In the genomic region with DNA sequence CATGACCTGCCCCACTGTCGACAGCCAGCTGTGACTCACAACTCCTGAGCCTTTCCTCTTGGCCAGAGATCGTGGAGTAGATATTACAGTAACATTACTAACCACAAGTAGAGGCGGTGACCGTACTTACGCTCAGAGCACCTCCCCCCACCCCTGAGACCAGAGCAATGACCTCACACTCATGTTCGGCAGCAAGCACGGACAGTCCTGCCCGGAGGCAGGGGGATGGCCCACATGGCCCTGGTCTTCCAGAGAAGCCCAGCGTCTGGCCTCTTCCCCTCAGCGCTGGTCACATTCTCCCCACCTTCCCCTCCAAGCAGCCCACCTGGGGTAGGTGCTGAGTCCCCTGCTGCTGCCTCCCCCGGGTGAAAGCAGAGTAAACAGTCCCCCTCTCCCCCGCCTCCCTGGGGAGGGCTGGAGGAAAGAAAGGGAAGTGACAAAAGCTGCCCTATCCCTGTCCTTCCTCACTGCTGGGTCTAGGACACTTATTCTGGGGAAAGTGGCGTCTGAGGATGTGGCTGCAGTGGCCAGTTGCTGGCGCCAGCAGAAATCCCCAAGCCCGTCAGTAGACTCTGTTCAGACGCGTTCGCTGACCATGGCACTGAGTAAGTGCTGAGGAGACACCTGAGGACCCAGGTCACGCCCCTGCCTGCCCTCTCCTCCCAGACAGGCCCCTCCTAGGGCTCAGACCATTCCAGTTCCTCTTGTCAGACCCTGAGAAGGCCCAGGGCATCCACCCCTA, we compare ENCODE assay signal across 8 cellular contexts.
DNase-seq lines count a peak whose midpoint lies in the region; ATAC-seq, FAIRE-seq and TF ChIP-seq lines count a peak whose summit lies in the region.

No MANE protein-coding gene starts in this region.

- H3K27ac ChIP-seq in heart right ventricle, result peak overlapping the region; percentile 11 to 97 (median 76)
- peak overlapping the region; percentile 32 to 91 for H3K27ac ChIP-seq in small intestine (ENCODE audit: low read depth in 1 of 2, low read length in 1 of 2)

- H3K36me3 Mint-ChIP-seq in activated CD8-positive, alpha-beta T cell treated with anti-CD3 and anti-CD28 coated beads, Interleukin-2, amount 10 ng/mL, durations not matched to agents 7 days and 5 days (ENCODE audit: low read depth), result no peaks in the 10 kb centered on the region

- peak overlapping the region in 4 of 10 donors; percentile 11 to 24 (median 14) for H3K4me3 ChIP-seq in heart right ventricle
- no peak overlapping the region for H3K4me3 ChIP-seq in small intestine (ENCODE audit: low read depth in 1 of 2, low read length in 2 of 2)

- TF ChIP-seq CTCF in GM10266 (IDR thresholded peaks at IDR 0.05; ENCODE audit: control insufficient read depth, insufficient read depth, low read depth, missing control alignments) (no peak), heart right ventricle (IDR thresholded peaks at IDR 0.05) (no peak)

- ATAC-seq in HG02870 (IDR thresholded peaks at IDR 0.05; ENCODE audit: unreplicated experiment) (peak; percentile 64), heart right ventricle (peak; percentile 50 to 85 (median 74)), GM18519 (IDR thresholded peaks at IDR 0.05; ENCODE audit: low FRiP score, unreplicated experiment) (no peak)
- ATAC-seq in activated CD8-positive, alpha-beta T cell treated with anti-CD3 and anti-CD28 coated beads, Interleukin-2, amount 10 ng/mL, durations not matched to agents 7 days and 5 days, result peak; percentile 53

- intact Hi-C loops in heart right ventricle (cut with DNase I), result no loop called here

- WGBS in heart right ventricle, 2 donors, result 27 to 47% methylated on average over 19 of the region's 19 CpGs
- 38 to 69% (median 56%) methylated on average over 18 to 19 of the region's 19 CpGs for WGBS in small intestine, 3 donors

- POLR2A ChIA-PET in activated CD8-positive, alpha-beta T cell treated with anti-CD3 and anti-CD28 coated beads, Interleukin-2, amount 10 ng/mL, durations not matched to agents 7 days and 5 days (lab: Charles Lee), result no interaction called here

- FAIRE-seq in small intestine (lab: Jason Lieb, UNC), result no peak

- H3K27me3 ChIP-seq in heart right ventricle (no peaks in the 10 kb centered on the region), small intestine (ENCODE audit: control insufficient read depth in 2 of 2, insufficient read depth in 2 of 2, low read length in 2 of 2) (no peaks in the 10 kb centered on the region)

- H3K9me3 ChIP-seq in heart right ventricle (peaks cover 0 to 4% (median 0%) of the 10 kb centered on the region in 11 donors), small intestine (ENCODE audit: control insufficient read depth, low read depth) (no peaks in the 10 kb centered on the region)

- H3K9me3 Mint-ChIP-seq in activated CD8-positive, alpha-beta T cell treated with anti-CD3 and anti-CD28 coated beads, Interleukin-2, amount 10 ng/mL, durations not matched to agents 7 days and 5 days (ENCODE audit: insufficient read depth), result no peaks in the 10 kb centered on the region

- H3K4me3 Mint-ChIP-seq in activated CD8-positive, alpha-beta T cell treated with anti-CD3 and anti-CD28 coated beads, Interleukin-2, amount 10 ng/mL, durations not matched to agents 7 days and 5 days, result no peak overlapping the region

- CTCF ChIA-PET in activated CD8-positive, alpha-beta T cell treated with anti-CD3 and anti-CD28 coated beads, Interleukin-2, amount 10 ng/mL, durations not matched to agents 7 days and 5 days (lab: Charles Lee), result interaction anchor here (1.3 to 1.5 kb wide), 2 partner anchors 9 to 285 kb away, joined by 4 to 6 read pairs; no protein-coding TSS in a partner anchor

- DNase-seq in GM10266 (ENCODE audit: extremely low spot score) (peak; percentile 67), heart right ventricle (peak; percentile 63 to 83), small intestine (peak; percentile 28), hippocampal formation (lab: John Stamatoyannopoulos, UW) (no peak)
- peak; percentile 47 for DNase-seq in activated CD8-positive, alpha-beta T cell treated with anti-CD3 and anti-CD28 coated beads, Interleukin-2, amount 10 ng/mL, durations not matched to agents 7 days and 5 days
- DNase-seq in activated CD4-positive, alpha-beta T cell treated with anti-CD3 and anti-CD28 coated beads for 4 hours, result no peak

- no peak overlapping the region for H3K27ac Mint-ChIP-seq in activated CD8-positive, alpha-beta T cell treated with anti-CD3 and anti-CD28 coated beads, Interleukin-2, amount 10 ng/mL, durations not matched to agents 7 days and 5 days

- H3K4me1 Mint-ChIP-seq in activated CD8-positive, alpha-beta T cell treated with anti-CD3 and anti-CD28 coated beads, Interleukin-2, amount 10 ng/mL, durations not matched to agents 7 days and 5 days (ENCODE audit: low read depth), result peaks cover 20% of the 10 kb centered on the region

- H3K4me1 ChIP-seq in heart right ventricle (peaks cover 26 to 89% (median 74%) of the 10 kb centered on the region in 9 donors), small intestine (ENCODE audit: control insufficient read depth in 2 of 2, insufficient read depth in 1 of 2, low read depth in 1 of 2, low read length in 1 of 2) (no peaks in the 10 kb centered on the region)

- H3K36me3 ChIP-seq in heart right ventricle (no peaks in the 10 kb centered on the region), small intestine (ENCODE audit: control insufficient read depth in 2 of 2, insufficient read depth in 2 of 2, low read length in 2 of 2) (no peaks in the 10 kb centered on the region)

- H3K27me3 Mint-ChIP-seq in activated CD8-positive, alpha-beta T cell treated with anti-CD3 and anti-CD28 coated beads, Interleukin-2, amount 10 ng/mL, durations not matched to agents 7 days and 5 days (ENCODE audit: low read depth), result peaks cover 6% of the 10 kb centered on the region

Comparison
In these comparisons a context has a peak if more than half of its experiments do, and no peak if none do; other contexts are left out.
1. DNase-seq: peak in GM10266 (single experiment), activated CD8-positive, alpha-beta T cell treated with anti-CD3 and anti-CD28 coated beads, Interleukin-2, amount 10 ng/mL, durations not matched to agents 7 days and 5 days (single experiment), heart right ventricle (2 of 2) and small intestine (single experiment); none in hippocampal formation (0 of 2) and activated CD4-positive, alpha-beta T cell treated with anti-CD3 and anti-CD28 coated beads for 4 hours (0 of 2).